Comparison of ENCODE assay signal across 18 cellular contexts in the genomic region with DNA sequence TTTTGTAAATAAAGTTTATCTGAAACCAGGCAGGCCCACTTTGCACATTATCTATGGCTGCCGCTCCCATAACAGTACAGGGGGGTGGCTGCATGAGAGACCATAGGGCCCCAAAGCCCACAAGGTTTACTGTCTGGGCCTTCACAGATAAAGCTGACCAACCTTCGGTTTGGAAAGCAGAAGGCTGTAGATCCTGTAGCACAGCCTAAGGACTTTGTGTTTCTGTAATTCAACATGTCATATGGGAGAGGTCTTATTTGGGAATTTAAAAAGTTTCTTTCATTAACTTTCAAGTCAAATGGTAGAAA.
"Had no signal": no experiment of that assay in that cellular context is flagged by ENCODE, and none has a peak within 500 bp of the region (broad histone marks: within the 10 kb centered on the region; RNA-seq: fewer than 3 reads in every experiment).

No MANE protein-coding gene starts in this region.

- H3K27ac Mint-ChIP-seq: activated CD8-positive, alpha-beta T cell treated with anti-CD3 and anti-CD28 coated beads for 36 hours; endodermal cell; mesothelial cell of epicardium; stimulated activated naive B cell treated with anti-CD40 and anti-IgM and Interleukin-4, amounts not matched to agents 10 μg/mL and 1 μg/mL and 100 μg/mL, for 72 hours; T-cell had no signal

- H3K4me1 ChIP-seq: lower lobe of right lung, transverse colon, vagina had no signal

- ATAC-seq: activated CD8-positive, alpha-beta T cell treated with anti-CD3 and anti-CD28 coated beads for 36 hours; activated T-cell treated with anti-CD3 and anti-CD28 coated beads, Interleukin-2, amount 50 U/mL, for 4 hours; lower lobe of right lung; stimulated activated naive B cell treated with anti-CD40 and anti-IgM and Interleukin-4, amounts not matched to agents 10 μg/mL and 1 μg/mL and 100 μg/mL, for 72 hours; T-cell had no signal

- H3K4me3 ChIP-seq: dorsolateral prefrontal cortex, lower lobe of right lung, ovary, transverse colon, vagina had no signal

- H3K4me1 Mint-ChIP-seq: T-cell had no signal

- H3K27me3 ChIP-seq: ovary, transverse colon, vagina had no signal

- H3K9me3 ChIP-seq: lower lobe of right lung, ovary, transverse colon, vagina had no signal

- H3K27ac ChIP-seq: dorsolateral prefrontal cortex, lower lobe of right lung, ovary, transverse colon, vagina had no signal

- H3K36me3 Mint-ChIP-seq: mesothelial cell of epicardium; stimulated activated naive B cell treated with anti-CD40 and anti-IgM and Interleukin-4, amounts not matched to agents 10 μg/mL and 1 μg/mL and 100 μg/mL, for 72 hours; T-cell had no signal

- H3K27me3 Mint-ChIP-seq: stimulated activated naive B cell treated with anti-CD40 and anti-IgM and Interleukin-4, amounts not matched to agents 10 μg/mL and 1 μg/mL and 100 μg/mL, for 72 hours had no signal

- H3K4me3 Mint-ChIP-seq: activated CD8-positive, alpha-beta T cell treated with anti-CD3 and anti-CD28 coated beads for 36 hours; activated T-cell treated with anti-CD3 and anti-CD28 coated beads, Interleukin-2, amount 50 U/mL, for 4 hours; endodermal cell; mesothelial cell of epicardium; stimulated activated naive B cell treated with anti-CD40 and anti-IgM and Interleukin-4, amounts not matched to agents 10 μg/mL and 1 μg/mL and 100 μg/mL, for 72 hours; T-cell had no signal

- H3K9me3 Mint-ChIP-seq: activated CD8-positive, alpha-beta T cell treated with anti-CD3 and anti-CD28 coated beads for 36 hours; activated T-cell treated with anti-CD3 and anti-CD28 coated beads, Interleukin-2, amount 50 U/mL, for 4 hours; endodermal cell; mesothelial cell of epicardium; stimulated activated naive B cell treated with anti-CD40 and anti-IgM and Interleukin-4, amounts not matched to agents 10 μg/mL and 1 μg/mL and 100 μg/mL, for 72 hours; T-cell had no signal

- H3K36me3 ChIP-seq: lower lobe of right lung, ovary, transverse colon, vagina had no signal

- DNase-seq: activated CD4-positive, alpha-beta T cell treated with anti-CD3 and anti-CD28 coated beads for 4 hours; activated CD8-positive, alpha-beta T cell treated with anti-CD3 and anti-CD28 coated beads for 36 hours; activated effector memory CD4-positive, alpha-beta T cell treated with Interleukin-2 at 50 U/mL for 16 hours; activated naive CD4-positive, alpha-beta T cell treated with anti-CD3 and anti-CD28 coated beads, Interleukin-2, amount 50 U/mL, for 16 hours; activated T-cell treated with anti-CD3 and anti-CD28 coated beads, Interleukin-2, amount 50 U/mL, for 4 hours; dorsolateral prefrontal cortex; endodermal cell; kidney glomerular epithelial cell; lower lobe of right lung; ovary; stimulated activated CD4-positive, alpha-beta T cell treated with anti-CD3 and anti-CD28 coated beads, Interleukin-15, amount 100 ng/mL, for 24 hours; stimulated activated CD4-positive, alpha-beta T cell treated with anti-CD3 and anti-CD28 coated beads, Interleukin-4, amount 100 ng/mL, for 1 hour; stimulated activated naive B cell treated with anti-CD40 and anti-IgM and Interleukin-4, amounts not matched to agents 10 μg/mL and 1 μg/mL and 100 μg/mL, for 72 hours; T-cell; T1000; transverse colon had no signal
